Comparison of ENCODE assay signal across 1 cellular context in genomic region chr21:44300262-44300959, GRCh38.
A peak's percentile ranks its signal among the peaks of the same experiment; 100 is the strongest.
TF ChIP-seq lines count a peak whose summit lies in the region.

No MANE protein-coding gene starts in this region.

TF ChIP-seq in HepG2, 621 proteins besides CTCF, POLR2A, EP300 and RAD21 (continued from another document):
- TF ChIP-seq MNT (IDR thresholded peaks at IDR 0.05) (no peak), POLR2AphosphoS2 (IDR thresholded peaks at IDR 0.05; ENCODE audit: low read depth, low read length) (no peak), ZBTB26 (CRISPR knock-in tag; IDR thresholded peaks at IDR 0.05; ENCODE audit: borderline replicate concordance) (no peak), ZIK1 (CRISPR knock-in tag; IDR thresholded peaks at IDR 0.05; ENCODE audit: borderline replicate concordance, low read depth) (no peak), RFX3 (CRISPR knock-in tag; IDR thresholded peaks at IDR 0.05) (no peak), ZBTB3 (CRISPR knock-in tag; IDR thresholded peaks at IDR 0.05; ENCODE audit: borderline replicate concordance, low read depth) (no peak), NFYC (CRISPR knock-in tag; IDR thresholded peaks at IDR 0.05) (no peak), ZNF44 (CRISPR knock-in tag; IDR thresholded peaks at IDR 0.05) (no peak), ZSCAN31 (CRISPR knock-in tag; IDR thresholded peaks at IDR 0.05; ENCODE audit: low read depth) (no peak), PREB (CRISPR knock-in tag; IDR thresholded peaks at IDR 0.05) (no peak), ZNF33B (CRISPR knock-in tag; IDR thresholded peaks at IDR 0.05) (no peak), NAIF1 (CRISPR knock-in tag; IDR thresholded peaks at IDR 0.05; ENCODE audit: borderline replicate concordance) (no peak), SP5 (CRISPR knock-in tag; IDR thresholded peaks at IDR 0.05; ENCODE audit: borderline replicate concordance, low read depth) (no peak; the same call in 1 of the 2 replicates), HES4 (CRISPR knock-in tag; IDR thresholded peaks at IDR 0.05; ENCODE audit: borderline replicate concordance) (peak; percentile 12; the same call in 1 of the 2 replicates), MED1 (CRISPR knock-in tag; IDR thresholded peaks at IDR 0.05) (no peak), HIVEP1 (CRISPR knock-in tag; IDR thresholded peaks at IDR 0.05) (no peak; the same call in 1 of the 2 replicates), BORCS8-MEF2B (CRISPR knock-in tag; IDR thresholded peaks at IDR 0.05) (no peak), ZNF143 (CRISPR knock-in tag; IDR thresholded peaks at IDR 0.05) (no peak), ZNF484 (CRISPR knock-in tag; IDR thresholded peaks at IDR 0.05; ENCODE audit: borderline replicate concordance, low read depth) (no peak), SALL1 (CRISPR knock-in tag; IDR thresholded peaks at IDR 0.05) (peak; percentile 49; the same call in 1 of the 2 replicates), ZNF367 (CRISPR knock-in tag; IDR thresholded peaks at IDR 0.05; ENCODE audit: borderline replicate concordance) (no peak), U2AF2 (IDR thresholded peaks at IDR 0.05; ENCODE audit: low read depth, low read length) (no peak), ZBTB40 (IDR thresholded peaks at IDR 0.05) (no peak), ZBTB40 (CRISPR knock-in tag; IDR thresholded peaks at IDR 0.05) (no peak), ZC3H13 (CRISPR knock-in tag; IDR thresholded peaks at IDR 0.05) (no peak), BATF2 (CRISPR knock-in tag; IDR thresholded peaks at IDR 0.05) (0 out of 2 replicates have a peak, but pooled peaks have one; percentile 48), ZNF101 (CRISPR knock-in tag; IDR thresholded peaks at IDR 0.05; ENCODE audit: borderline replicate concordance, low read depth) (no peak)
